Comparison of ENCODE assay signal across 13 cellular contexts in the genomic region with DNA sequence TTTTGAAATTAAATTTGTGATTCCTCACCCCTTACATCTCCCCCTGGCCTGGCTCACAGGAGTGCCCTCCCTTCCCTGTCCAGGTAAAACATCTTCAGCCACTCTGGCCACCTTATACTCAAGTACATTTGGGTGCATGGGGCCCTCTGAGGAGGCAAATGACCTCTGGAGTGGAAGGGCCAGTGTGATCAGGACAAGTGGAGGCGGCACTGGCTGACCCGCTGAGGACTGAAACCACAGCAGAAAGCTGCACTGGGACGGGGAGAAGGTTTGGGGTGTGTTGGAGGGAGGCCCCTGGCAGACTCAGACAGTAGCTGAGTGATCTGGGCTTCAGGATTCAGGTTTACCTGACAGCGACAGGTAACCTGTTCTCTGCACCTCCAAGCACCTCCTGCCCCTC.
"Had no signal": no experiment of that assay in that cellular context is flagged by ENCODE, and none has a peak within 500 bp of the region (broad histone marks: within the 10 kb centered on the region; RNA-seq: fewer than 3 reads in every experiment).

No MANE protein-coding gene starts in this region.

- H3K4me1 ChIP-seq: ascending aorta, colonic mucosa, gastroesophageal sphincter had no signal

- H3K4me3 ChIP-seq: ascending aorta, cardiac muscle cell, colonic mucosa, gastroesophageal sphincter, lower lobe of right lung, mucosa of descending colon, tibial artery had no signal

- H3K9me3 ChIP-seq: ascending aorta, colonic mucosa, gastroesophageal sphincter, lower lobe of right lung, mucosa of descending colon, tibial artery had no signal

- H3K27me3 ChIP-seq: ascending aorta, cardiac muscle cell, colonic mucosa, gastroesophageal sphincter had no signal

- DNase-seq: activated CD4-positive, alpha-beta memory T cell treated with anti-CD3 and anti-CD28 coated beads for 36 hours; activated naive CD8-positive, alpha-beta T cell treated with anti-CD3 and anti-CD28 coated beads, Interleukin-2, amount 50 U/mL, for 24 hours; colonic mucosa; kidney glomerular epithelial cell; lower lobe of right lung; mucosa of descending colon; natural killer cell; stimulated activated CD4-positive, alpha-beta T cell treated with anti-CD3 and anti-CD28 coated beads, Interleukin-4, amount 100 ng/mL, for 4 hours; T-helper 9 cell; tibial artery had no signal

- H3K36me3 ChIP-seq: ascending aorta, cardiac muscle cell, colonic mucosa, gastroesophageal sphincter, lower lobe of right lung, tibial artery had no signal

- H3K27ac ChIP-seq: ascending aorta, cardiac muscle cell, colonic mucosa, gastroesophageal sphincter, lower lobe of right lung, tibial artery had no signal

- ATAC-seq: activated naive CD8-positive, alpha-beta T cell treated with anti-CD3 and anti-CD28 coated beads, Interleukin-2, amount 50 U/mL, for 24 hours; gastroesophageal sphincter; natural killer cell had no signal
